8 cellular contexts compared by ENCODE assay signal in genomic region chr10:3067045-3067858, GRCh38. TPM values are rescaled to one million over a fixed set of nuclear protein-coding genes. Genes with fewer than 3 reads are reported as not detected.
DNase-seq lines count a peak whose midpoint lies in the region; ATAC-seq and TF ChIP-seq lines count a peak whose summit lies in the region.

TSS of gene PFKP (plus strand) at chr10:3067548. CDS start at chr10:3067596, 48 bp downstream.

- POLR2A ChIA-PET in activated CD4-positive, alpha-beta memory T cell treated with anti-CD3 and anti-CD28 coated beads, Interleukin-2, amount 10 ng/mL, durations not matched to agents 7 days and 5 days (lab: Charles Lee): interaction anchor here (1.0 to 8.3 kb wide), 5 partner anchors 11 to 105 kb away, joined by 4 to 51 read pairs (median 5); partner anchors contain the start of gene PITRM1

- H3K4me1 ChIP-seq in endocrine pancreas (ENCODE audit: control insufficient read depth, insufficient read depth, low read length) (no peaks in the 10 kb centered on the region), mucosa of descending colon (ENCODE audit: low read depth) (no peaks in the 10 kb centered on the region)

- CTCF ChIA-PET in activated CD4-positive, alpha-beta memory T cell treated with anti-CD3 and anti-CD28 coated beads, Interleukin-2, amount 10 ng/mL, durations not matched to agents 7 days and 5 days (lab: Charles Lee): no interaction called here

- in situ Hi-C loops in G401 (cut with HindIII; ENCODE audit: low sequenced_read_pairs): no loop called here

- ATAC-seq in GM21576 (IDR thresholded peaks at IDR 0.05; ENCODE audit: unreplicated experiment) (peak; percentile 42), mucosa of descending colon (peak; percentile 72), HG03457 (IDR thresholded peaks at IDR 0.05; ENCODE audit: unreplicated experiment) (no peak)

- peak within 1 kb of the TSS; percentile 75 for H3K9ac ChIP-seq in endocrine pancreas (ENCODE audit: control insufficient read depth, insufficient read depth, low read length)

- DNase-seq in G401 (ENCODE audit: low spot score) (no peak), LNCaP clone FGC (ENCODE audit: low read depth) (no peak), mucosa of descending colon (peak; percentile 61 to 78 (median 77))
- DNase-seq in activated CD4-positive, alpha-beta memory T cell treated with anti-CD3 and anti-CD28 coated beads, Interleukin-2, amount 10 ng/mL, durations not matched to agents 7 days and 5 days: peak; percentile 71
- peak; percentile 36 to 70 for DNase-seq in stimulated activated CD8-positive, alpha-beta memory T cell treated with anti-CD3 and anti-CD28 coated beads, Interleukin-7, amount 100 ng/mL, for 4 hours (ENCODE audit: low read depth in 2 of 2)

- H3K27ac Mint-ChIP-seq in activated CD4-positive, alpha-beta memory T cell treated with anti-CD3 and anti-CD28 coated beads, Interleukin-2, amount 10 ng/mL, durations not matched to agents 7 days and 5 days: peak within 1 kb of the TSS; percentile 81

- peaks cover 35% of the 10 kb centered on the region for H3K36me3 Mint-ChIP-seq in activated CD4-positive, alpha-beta memory T cell treated with anti-CD3 and anti-CD28 coated beads, Interleukin-2, amount 10 ng/mL, durations not matched to agents 7 days and 5 days (ENCODE audit: low read depth)

- peak within 1 kb of the TSS; percentile 92 for H3K4me3 Mint-ChIP-seq in activated CD4-positive, alpha-beta memory T cell treated with anti-CD3 and anti-CD28 coated beads, Interleukin-2, amount 10 ng/mL, durations not matched to agents 7 days and 5 days

- no peak for TF ChIP-seq CTCF in LNCaP clone FGC (IDR thresholded peaks at IDR 0.05; ENCODE audit: control insufficient read depth, extremely low read depth, insufficient read depth)
- no peak for TF ChIP-seq CTCF in mucosa of descending colon (IDR thresholded peaks at IDR 0.05)

- H3K9me3 Mint-ChIP-seq in activated CD4-positive, alpha-beta memory T cell treated with anti-CD3 and anti-CD28 coated beads, Interleukin-2, amount 10 ng/mL, durations not matched to agents 7 days and 5 days: no peaks in the 10 kb centered on the region

- H3K27me3 Mint-ChIP-seq in activated CD4-positive, alpha-beta memory T cell treated with anti-CD3 and anti-CD28 coated beads, Interleukin-2, amount 10 ng/mL, durations not matched to agents 7 days and 5 days: peaks cover 8% of the 10 kb centered on the region

- no peaks in the 10 kb centered on the region for H3K9me3 ChIP-seq in endocrine pancreas (ENCODE audit: control insufficient read depth, low read length)
- no peaks in the 10 kb centered on the region for H3K9me3 ChIP-seq in mucosa of descending colon

- intact Hi-C loops in mucosa of descending colon (cut with DNase I, micrococcal nuclease): no loop called here

- H3K36me3 ChIP-seq in endocrine pancreas (ENCODE audit: control insufficient read depth, insufficient read depth, low read length): no peaks in the 10 kb centered on the region
- no peaks in the 10 kb centered on the region for H3K36me3 ChIP-seq in mucosa of descending colon (ENCODE audit: low read depth)

- peaks cover 30% of the 10 kb centered on the region for H3K4me1 Mint-ChIP-seq in activated CD4-positive, alpha-beta memory T cell treated with anti-CD3 and anti-CD28 coated beads, Interleukin-2, amount 10 ng/mL, durations not matched to agents 7 days and 5 days

- H3K27me3 ChIP-seq in endocrine pancreas (ENCODE audit: control insufficient read depth, insufficient read depth, low read length): no peaks in the 10 kb centered on the region

- H3K4me3 ChIP-seq in LNCaP clone FGC (ENCODE audit: low read depth, low read length) (peak within 1 kb of the TSS; percentile 89), endocrine pancreas (ENCODE audit: control insufficient read depth, insufficient read depth, low read length) (no peak within 1 kb of the TSS), mucosa of descending colon (peak within 1 kb of the TSS; percentile 41)

RNA-seq across cellular contexts. Expression of gene PFKP, which starts in this region (rescaled TPM):
- 200 and 222 TPM in 2 replicates for total RNA-seq in G401 (2014; rRNA removed; shearing (Covaris generic))
- 100 to 1,000 TPM; 214 to 215 TPM for total RNA-seq in activated CD4-positive, alpha-beta memory T cell treated with anti-CD3 and anti-CD28 coated beads, Interleukin-2, amount 10 ng/mL, durations not matched to agents 7 days and 5 days
- 100 to 1,000 TPM in 2 of 3 donors, 10 to 100 TPM in 1; 76.1 to 117 (median 100) TPM for total RNA-seq in mucosa of descending colon

Comparison
In these comparisons a context has a peak if more than half of its experiments do, and no peak if none do; other contexts are left out.
1. DNase-seq: peak in activated CD4-positive, alpha-beta memory T cell treated with anti-CD3 and anti-CD28 coated beads, Interleukin-2, amount 10 ng/mL, durations not matched to agents 7 days and 5 days (single experiment), mucosa of descending colon (3 of 3) and stimulated activated CD8-positive, alpha-beta memory T cell treated with anti-CD3 and anti-CD28 coated beads, Interleukin-7, amount 100 ng/mL, for 4 hours (2 of 2); none in G401 (single experiment) and LNCaP clone FGC (single experiment).